13 cellular contexts compared by ENCODE assay signal in genomic region chr4:140249351-140249750, GRCh38.
DNase-seq lines count a peak whose midpoint lies in the region; ATAC-seq, FAIRE-seq and TF ChIP-seq lines count a peak whose summit lies in the region.
"Had no signal": no experiment of that assay in that cellular context is flagged by ENCODE, and none has a peak within 500 bp of the region (broad histone marks: within the 10 kb centered on the region; RNA-seq: fewer than 3 reads in every experiment).

No MANE protein-coding gene starts in this region.

- H3K79me2 ChIP-seq in K562 (ENCODE audit: control insufficient read depth, insufficient read depth, low read length): no peaks in the 10 kb centered on the region

- no peak overlapping the region for H3K4me3 ChIP-seq in CD4-positive, alpha-beta memory T cell (ENCODE audit: low read length in 2 of 2)
- H3K4me3 ChIP-seq in K562: no peak overlapping the region
- H3K4me3 ChIP-seq: lung, SJCRH30, spleen had no signal

- H3K27me3 Mint-ChIP-seq in CD4-positive, alpha-beta memory T cell: peaks cover 5% of the 10 kb centered on the region in 2 donors
- H3K27me3 Mint-ChIP-seq in nephron (ENCODE audit: low read depth): no peaks in the 10 kb centered on the region

- TF ChIP-seq EP300 in K562 (IDR thresholded peaks at IDR 0.05; ENCODE audit: low read length): no peak

- intact Hi-C loops in CD4-positive, alpha-beta memory T cell (cut with micrococcal nuclease): loop anchor here (1.0 kb wide), 1 partner anchor 95 kb away; the partner anchor contains the start of gene MAML3
- intact Hi-C loops in K562 (cut with micrococcal nuclease): loop anchor here (1.0 kb wide), 1 partner anchor 95 kb away; the partner anchor contains the start of gene MAML3

- no peak overlapping the region for H3K4me3 Mint-ChIP-seq in CD4-positive, alpha-beta memory T cell
- H3K4me3 Mint-ChIP-seq in nephron: peak overlapping the region in 2 of 3 experiments; percentile 46 to 70
- H3K4me3 Mint-ChIP-seq: activated naive CD4-positive, alpha-beta T cell treated with anti-CD3 and anti-CD28 coated beads, Interleukin-2, amount 10 ng/mL, durations not matched to agents 7 days and 5 days had no signal

- H3K9me3 ChIP-seq in CD4-positive, alpha-beta memory T cell (ENCODE audit: control insufficient read depth in 1 of 2, low read length in 2 of 2): no peaks in the 10 kb centered on the region
- H3K9me3 ChIP-seq in K562 (replicated peaks; ENCODE audit: control insufficient read depth, insufficient read depth, low read depth, low read length): no peaks in the 10 kb centered on the region
- H3K9me3 ChIP-seq: SJCRH30, spleen had no signal

- H3K9me3 Mint-ChIP-seq in CD4-positive, alpha-beta memory T cell: no peaks in the 10 kb centered on the region
- no peaks in the 10 kb centered on the region for H3K9me3 Mint-ChIP-seq in nephron
- H3K9me3 Mint-ChIP-seq: activated naive CD4-positive, alpha-beta T cell treated with anti-CD3 and anti-CD28 coated beads, Interleukin-2, amount 10 ng/mL, durations not matched to agents 7 days and 5 days had no signal

- H3K27ac Mint-ChIP-seq in CD4-positive, alpha-beta memory T cell: no peak overlapping the region
- H3K27ac Mint-ChIP-seq in nephron: peak overlapping the region; percentile 58 to 91 (median 78)
- H3K27ac Mint-ChIP-seq: activated naive CD4-positive, alpha-beta T cell treated with anti-CD3 and anti-CD28 coated beads, Interleukin-2, amount 10 ng/mL, durations not matched to agents 7 days and 5 days had no signal

- no peak overlapping the region for H3K4me2 ChIP-seq in K562 (ENCODE audit: insufficient read depth, low read length)

- ATAC-seq in K562: no peak
- ATAC-seq: esophagus mucosa had no signal

- H3K9ac ChIP-seq in K562 (ENCODE audit: insufficient read depth in 1 of 2, low read depth in 2 of 2, low read length in 2 of 2): no peak overlapping the region

- H3K4me1 Mint-ChIP-seq in CD4-positive, alpha-beta memory T cell: peaks cover 0 to 6% (median 2%) of the 10 kb centered on the region in 4 donors
- H3K4me1 Mint-ChIP-seq in nephron: peaks cover 63% of the 10 kb centered on the region

- CTCF ChIA-PET in CD4-positive, alpha-beta memory T cell (lab: Charles Lee; ENCODE audit: partially characterized antibody): interaction anchor here (1.1 to 2.9 kb wide), 4 partner anchors 11 to 237 kb away, joined by 3 to 18 read pairs (median 4); partner anchors contain the start of gene MAML3
- CTCF ChIA-PET in K562 (lab: Yijun Ruan, JAX; ENCODE audit: low intra/inter-chr PET ratio): no interaction called here

- no peaks in the 10 kb centered on the region for H3K4me1 ChIP-seq in CD4-positive, alpha-beta memory T cell (ENCODE audit: insufficient read depth, low read length)
- H3K4me1 ChIP-seq in K562 (replicated peaks in 1 of 2; ENCODE audit: control insufficient read depth in 2 of 2, insufficient read depth in 2 of 2, low read length in 2 of 2): peaks cover 0 to 9% of the 10 kb centered on the region in 2 experiments; a peak in 2 of 5 replicates
- H3K4me1 ChIP-seq: SJCRH30 had no signal

- H3K27ac ChIP-seq in CD4-positive, alpha-beta memory T cell (ENCODE audit: low read depth, low read length): no peak overlapping the region
- H3K27ac ChIP-seq in K562 (ENCODE audit: extremely low read depth, low read depth, low read length): no peak overlapping the region
- H3K27ac ChIP-seq: SJCRH30, spleen had no signal

- DNase-seq in CD4-positive, alpha-beta memory T cell: peak in 3 of 5 donors; percentile 9 to 14 (median 11)
- DNase-seq in KBM-7 (peak; percentile 27), K562 (ENCODE audit: extremely low read depth in 1 of 4, low spot score in 3 of 4) (peak in 1 of 4 experiments; percentile 14), amniotic stem cell (lab: John Stamatoyannopoulos, UW) (no peak), GM13977 (ENCODE audit: low spot score) (no peak), glomerular visceral epithelial cell (ENCODE audit: extremely low spot score) (no peak)
- DNase-seq: activated naive CD4-positive, alpha-beta T cell treated with anti-CD3 and anti-CD28 coated beads, Interleukin-2, amount 10 ng/mL, durations not matched to agents 7 days and 5 days; NCI-H187; SJCRH30; spleen had no signal

- POLR2A ChIA-PET in CD4-positive, alpha-beta memory T cell (lab: Charles Lee; ENCODE audit: partially characterized antibody): no interaction called here
- POLR2A ChIA-PET in K562 (lab: Yijun Ruan, JAX): no interaction called here

- no peak for TF ChIP-seq POLR2A in K562 (conservative IDR thresholded peaks at IDR 0.05)

- TF ChIP-seq CTCF in K562 (IDR thresholded peaks at IDR 0.05 in 2 of 3, conservative IDR thresholded peaks at IDR 0.05 in 1 of 3; ENCODE audit: insufficient read depth in 2 of 3, low read depth in 1 of 3, low read length in 3 of 3): no peak
- no peak for TF ChIP-seq CTCF in nephron (IDR thresholded peaks at IDR 0.05; ENCODE audit: unreplicated experiment in 3 of 3)
- no peak for TF ChIP-seq CTCF in GM13977 (IDR thresholded peaks at IDR 0.05; ENCODE audit: extremely low read depth, insufficient read depth, missing control alignments)

- 28% methylated on average over 4 of the region's 4 CpGs for WGBS in K562 (ENCODE audit: insufficient coverage, low coverage, missing lambda C conversion rate)

- no TSS peak for BruUV-seq in K562 (replicated peaks; lab: Mats Ljungman, UMichigan)

- H3K9me1 ChIP-seq in K562 (ENCODE audit: control insufficient read depth, insufficient read depth, low read length): no peaks in the 10 kb centered on the region

- no peak overlapping the region for H2AFZ ChIP-seq in K562 (ENCODE audit: low read depth, low read length)

- no peaks in the 10 kb centered on the region for H3K36me3 ChIP-seq in CD4-positive, alpha-beta memory T cell (ENCODE audit: insufficient read depth, low read length)
- H3K36me3 ChIP-seq in K562 (ENCODE audit: control insufficient read depth, insufficient read depth, low read length): no peaks in the 10 kb centered on the region
- H3K36me3 ChIP-seq: SJCRH30, spleen had no signal

- H3K36me3 Mint-ChIP-seq in CD4-positive, alpha-beta memory T cell: no peaks in the 10 kb centered on the region
- H3K36me3 Mint-ChIP-seq in nephron (ENCODE audit: low read depth): no peaks in the 10 kb centered on the region
- H3K36me3 Mint-ChIP-seq: activated naive CD4-positive, alpha-beta T cell treated with anti-CD3 and anti-CD28 coated beads, Interleukin-2, amount 10 ng/mL, durations not matched to agents 7 days and 5 days had no signal

- in situ Hi-C loops in KBM-7 (cut with MboI; ENCODE audit: low pct_unique_long_range_greater_than_20kb, low sequenced_read_pairs): no loop called here
- in situ Hi-C loops in K562 (cut with MboI): no loop called here
- in situ Hi-C loops in GM13977 (cut with MboI; ENCODE audit: low pct_unique_long_range_greater_than_20kb, low sequenced_read_pairs, unreplicated experiment): no loop called here

- H3K27me3 ChIP-seq in CD4-positive, alpha-beta memory T cell (ENCODE audit: insufficient read depth, low read length): peaks cover 5% of the 10 kb centered on the region
- peaks cover 0 to 21% of the 10 kb centered on the region in 2 experiments; a peak in 3 of 5 replicates for H3K27me3 ChIP-seq in K562 (ENCODE audit: control insufficient read depth in 2 of 2, insufficient read depth in 2 of 2, low read length in 2 of 2)
- H3K27me3 ChIP-seq: SJCRH30 had no signal

- no peaks in the 10 kb centered on the region for H4K20me1 ChIP-seq in K562 (replicated peaks; ENCODE audit: control insufficient read depth, insufficient read depth, low read length)

- no peak for TF ChIP-seq RAD21 in K562 (CRISPR knock-in tag; conservative IDR thresholded peaks at IDR 0.05 in 1 of 2, IDR thresholded peaks at IDR 0.05 in 1 of 2)

- FAIRE-seq in K562 (lab: Jason Lieb, UNC): no peak

TF ChIP-seq in K562, 482 proteins besides CTCF, POLR2A, EP300 and RAD21:
- TF ChIP-seq ZNF384 (IDR thresholded peaks at IDR 0.05; ENCODE audit: low read depth, low read length) (peak; percentile 82), ZFX (CRISPR knock-in tag; IDR thresholded peaks at IDR 0.05) (no peak)

Comparison
In these comparisons a context has a peak if more than half of its experiments do, and no peak if none do; other contexts are left out.
1. DNase-seq: peak in CD4-positive, alpha-beta memory T cell (3 of 5) and KBM-7 (single experiment); none in amniotic stem cell (single experiment), GM13977 (single experiment) and glomerular visceral epithelial cell (single experiment).
2. H3K27ac Mint-ChIP-seq: peak in nephron (3 of 3); none in CD4-positive, alpha-beta memory T cell (0 of 7).
3. H3K4me3 Mint-ChIP-seq: peak in nephron (2 of 3); none in CD4-positive, alpha-beta memory T cell (0 of 8).